In the genomic region with DNA sequence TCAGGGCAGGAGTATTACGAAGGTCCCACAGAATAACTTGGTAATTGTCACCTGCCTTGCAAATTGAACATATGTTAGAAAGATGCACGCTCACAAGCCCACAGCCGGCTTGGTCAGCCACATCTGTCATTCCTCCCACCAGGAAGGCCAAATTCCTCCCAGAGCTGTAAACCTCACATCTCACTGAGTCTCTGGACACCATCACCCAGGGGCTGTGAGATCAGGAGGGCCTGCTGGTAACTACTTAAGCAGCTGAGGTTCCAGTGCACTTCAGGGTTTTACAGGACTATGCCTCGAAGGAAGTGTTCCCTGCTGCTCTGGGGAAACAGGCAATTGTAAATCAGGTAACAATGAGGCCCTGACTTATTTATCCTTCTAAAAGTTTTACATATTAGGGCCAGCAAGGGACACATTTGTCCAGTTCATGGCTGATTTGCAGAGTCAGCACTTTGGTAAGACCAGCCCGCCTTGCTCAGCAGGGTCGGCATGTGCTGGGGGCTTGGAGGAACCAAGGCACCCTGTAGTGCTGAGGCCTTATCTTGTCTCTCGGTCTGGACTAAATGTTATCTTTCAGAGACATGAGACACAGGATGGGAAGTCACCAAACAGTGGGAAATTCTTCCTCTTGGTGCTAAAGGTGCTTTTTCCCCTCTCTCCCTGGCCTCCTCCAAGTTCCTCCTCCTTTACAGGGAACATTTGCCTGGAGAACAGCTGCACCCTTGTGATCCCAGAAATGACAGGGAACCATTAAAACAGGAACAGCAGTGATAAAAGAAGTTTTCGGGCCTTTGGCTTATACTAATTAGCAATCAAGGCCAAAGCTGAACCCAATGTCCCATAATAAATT, we compare ENCODE assay signal across 20 cellular contexts.
"Had no signal": no experiment of that assay in that cellular context is flagged by ENCODE, and none has a peak within 500 bp of the region (broad histone marks: within the 10 kb centered on the region; RNA-seq: fewer than 3 reads in every experiment).

No MANE protein-coding gene starts in this region.

- H3K4me3 ChIP-seq: gastrocnemius medialis, heart right ventricle, lung, psoas muscle, sigmoid colon, SJSA1, thoracic aorta had no signal

- DNase-seq: activated CD4-positive, alpha-beta T cell treated with anti-CD3 and anti-CD28 coated beads, Interleukin-2, amount 50 U/mL, for 48 hours; activated gamma-delta T cell; activated T-cell treated with anti-CD3 and anti-CD28 coated beads, Interleukin-2, amount 50 U/mL, for 24 hours; caudate nucleus; gastrocnemius medialis; heart right ventricle; occipital lobe; psoas muscle; sigmoid colon; stimulated activated CD4-positive, alpha-beta T cell treated with anti-CD3 and anti-CD28 coated beads, Interleukin-12 subunit alpha, Interleukin-12 subunit beta, amount 100 ng/mL, for 4 hours; T-cell; T-helper 9 cell had no signal

- H3K27me3 ChIP-seq: gastrocnemius medialis, heart right ventricle, sigmoid colon, SJSA1 had no signal

- H3K36me3 Mint-ChIP-seq: activated naive CD4-positive, alpha-beta T cell treated with anti-CD3 and anti-CD28 coated beads, Interleukin-2, amount 50 U/mL, for 72 hours; natural killer cell treated with Interleukin-12 subunit alpha and Interleukin-12 subunit beta and Interleukin-15 and Interleukin-18, amount 100 ng/mL, for 72 hours had no signal

- H3K36me3 ChIP-seq: gastrocnemius medialis, thoracic aorta had no signal

- FAIRE-seq: colon, islet of Langerhans had no signal

- H3K9me3 Mint-ChIP-seq: activated naive CD4-positive, alpha-beta T cell treated with anti-CD3 and anti-CD28 coated beads, Interleukin-2, amount 50 U/mL, for 72 hours; natural killer cell treated with Interleukin-12 subunit alpha and Interleukin-12 subunit beta and Interleukin-15 and Interleukin-18, amount 100 ng/mL, for 72 hours; stimulated activated effector memory CD8-positive, alpha-beta T cell treated with anti-CD3 and anti-CD28 coated beads, Interleukin-12 subunit alpha, Interleukin-12 subunit beta, amount 100 ng/mL, for 72 hours; T-cell had no signal

- ATAC-seq: activated naive CD4-positive, alpha-beta T cell treated with anti-CD3 and anti-CD28 coated beads, Interleukin-2, amount 50 U/mL, for 72 hours; gastrocnemius medialis; heart right ventricle; natural killer cell treated with Interleukin-12 subunit alpha and Interleukin-12 subunit beta and Interleukin-15 and Interleukin-18, amount 100 ng/mL, for 72 hours; psoas muscle; stimulated activated effector memory CD8-positive, alpha-beta T cell treated with anti-CD3 and anti-CD28 coated beads, Interleukin-12 subunit alpha, Interleukin-12 subunit beta, amount 100 ng/mL, for 72 hours; T-cell had no signal

- H3K27ac Mint-ChIP-seq: activated naive CD4-positive, alpha-beta T cell treated with anti-CD3 and anti-CD28 coated beads, Interleukin-2, amount 50 U/mL, for 72 hours; activated T-cell treated with anti-CD3 and anti-CD28 coated beads, Interleukin-2, amount 50 U/mL, for 24 hours; natural killer cell treated with Interleukin-12 subunit alpha and Interleukin-12 subunit beta and Interleukin-15 and Interleukin-18, amount 100 ng/mL, for 72 hours; stimulated activated effector memory CD8-positive, alpha-beta T cell treated with anti-CD3 and anti-CD28 coated beads, Interleukin-12 subunit alpha, Interleukin-12 subunit beta, amount 100 ng/mL, for 72 hours; T-cell had no signal

- H3K27me3 Mint-ChIP-seq: activated T-cell treated with anti-CD3 and anti-CD28 coated beads, Interleukin-2, amount 50 U/mL, for 24 hours had no signal

- H3K4me1 Mint-ChIP-seq: stimulated activated effector memory CD8-positive, alpha-beta T cell treated with anti-CD3 and anti-CD28 coated beads, Interleukin-12 subunit alpha, Interleukin-12 subunit beta, amount 100 ng/mL, for 72 hours; T-cell had no signal

- H3K27ac ChIP-seq: gastrocnemius medialis, heart right ventricle, psoas muscle, sigmoid colon, SJSA1, thoracic aorta had no signal

- H3K9me3 ChIP-seq: gastrocnemius medialis, psoas muscle, SJSA1, thoracic aorta had no signal

- H3K4me3 Mint-ChIP-seq: activated T-cell treated with anti-CD3 and anti-CD28 coated beads, Interleukin-2, amount 50 U/mL, for 24 hours; natural killer cell treated with Interleukin-12 subunit alpha and Interleukin-12 subunit beta and Interleukin-15 and Interleukin-18, amount 100 ng/mL, for 72 hours; stimulated activated effector memory CD8-positive, alpha-beta T cell treated with anti-CD3 and anti-CD28 coated beads, Interleukin-12 subunit alpha, Interleukin-12 subunit beta, amount 100 ng/mL, for 72 hours; T-cell had no signal

- H3K4me1 ChIP-seq: heart right ventricle, sigmoid colon had no signal
